In genomic region chr19:14342809-14343208, GRCh38 we compare ENCODE assay signal across 21 cellular contexts.
"Had no signal": no experiment of that assay in that cellular context is flagged by ENCODE, and none has a peak within 500 bp of the region (broad histone marks: within the 10 kb centered on the region; RNA-seq: fewer than 3 reads in every experiment).

No MANE protein-coding gene starts in this region.

- H3K79me2 ChIP-seq: hepatocyte had no signal

- H3K9me3 Mint-ChIP-seq: memory B cell; mesothelial cell of epicardium; natural killer cell treated with Interleukin-12 subunit alpha and Interleukin-12 subunit beta and Interleukin-15 and Interleukin-18, amount 100 ng/mL, for 72 hours; stimulated activated memory B cell treated with anti-CD40 and anti-IgM and Interleukin-4, amounts not matched to agents 10 μg/mL and 1 μg/mL and 100 μg/mL, for 72 hours; stimulated activated naive CD8-positive, alpha-beta T cell treated with anti-CD3 and anti-CD28 coated beads, Interleukin-15, Interleukin-2, amounts not matched to agents 100 ng/mL and 50 ng/mL, for 24 hours had no signal

- H3K4me1 Mint-ChIP-seq: mesothelial cell of epicardium had no signal

- H3K4me2 ChIP-seq: hepatocyte, neural progenitor cell had no signal

- H3K4me3 Mint-ChIP-seq: memory B cell; mesothelial cell of epicardium; natural killer cell treated with Interleukin-12 subunit alpha and Interleukin-12 subunit beta and Interleukin-15 and Interleukin-18, amount 100 ng/mL, for 72 hours; neural progenitor cell; stimulated activated memory B cell treated with anti-CD40 and anti-IgM and Interleukin-4, amounts not matched to agents 10 μg/mL and 1 μg/mL and 100 μg/mL, for 72 hours; stimulated activated naive CD8-positive, alpha-beta T cell treated with anti-CD3 and anti-CD28 coated beads, Interleukin-15, Interleukin-2, amounts not matched to agents 100 ng/mL and 50 ng/mL, for 24 hours had no signal

- H3K27ac ChIP-seq: hepatocyte, left ventricle myocardium inferior, lower lobe of right lung, neural progenitor cell, pancreas, tibial artery had no signal

- H3K36me3 Mint-ChIP-seq: memory B cell; mesothelial cell of epicardium; natural killer cell treated with Interleukin-12 subunit alpha and Interleukin-12 subunit beta and Interleukin-15 and Interleukin-18, amount 100 ng/mL, for 72 hours; neural progenitor cell; stimulated activated memory B cell treated with anti-CD40 and anti-IgM and Interleukin-4, amounts not matched to agents 10 μg/mL and 1 μg/mL and 100 μg/mL, for 72 hours had no signal

- H3K27me3 ChIP-seq: hepatocyte, neural progenitor cell, pancreas had no signal

- H3K9me3 ChIP-seq: left ventricle myocardium inferior, lower lobe of right lung, pancreas, tibial artery had no signal

- H3K4me3 ChIP-seq: hepatocyte, left ventricle myocardium inferior, lower lobe of right lung, neural progenitor cell, pancreas, tibial artery had no signal

- H3K27me3 Mint-ChIP-seq: memory B cell; natural killer cell treated with Interleukin-12 subunit alpha and Interleukin-12 subunit beta and Interleukin-15 and Interleukin-18, amount 100 ng/mL, for 72 hours; stimulated activated memory B cell treated with anti-CD40 and anti-IgM and Interleukin-4, amounts not matched to agents 10 μg/mL and 1 μg/mL and 100 μg/mL, for 72 hours; stimulated activated naive CD8-positive, alpha-beta T cell treated with anti-CD3 and anti-CD28 coated beads, Interleukin-15, Interleukin-2, amounts not matched to agents 100 ng/mL and 50 ng/mL, for 24 hours had no signal

- H3K4me1 ChIP-seq: left ventricle myocardium inferior, neural progenitor cell, pancreas had no signal

- H3K27ac Mint-ChIP-seq: memory B cell; mesothelial cell of epicardium; natural killer cell treated with Interleukin-12 subunit alpha and Interleukin-12 subunit beta and Interleukin-15 and Interleukin-18, amount 100 ng/mL, for 72 hours; neural progenitor cell; progenitor cell of endocrine pancreas; stimulated activated memory B cell treated with anti-CD40 and anti-IgM and Interleukin-4, amounts not matched to agents 10 μg/mL and 1 μg/mL and 100 μg/mL, for 72 hours; stimulated activated naive CD8-positive, alpha-beta T cell treated with anti-CD3 and anti-CD28 coated beads, Interleukin-15, Interleukin-2, amounts not matched to agents 100 ng/mL and 50 ng/mL, for 24 hours had no signal

- H2AFZ ChIP-seq: hepatocyte, neural progenitor cell had no signal

- H3K36me3 ChIP-seq: left ventricle myocardium inferior, lower lobe of right lung, neural progenitor cell, pancreas, tibial artery had no signal

- DNase-seq: dermis blood vessel endothelial cell; erythroblast; foreskin melanocyte; kidney; left cardiac atrium; left ventricle myocardium inferior; lower lobe of right lung; occipital lobe; pancreas; right cardiac atrium; stimulated activated CD4-positive, alpha-beta T cell treated with anti-CD3 and anti-CD28 coated beads, Interleukin-1b, Interleukin-23, amount 100 ng/mL, for 48 hours; stimulated activated CD4-positive, alpha-beta T cell treated with anti-CD3 and anti-CD28 coated beads, Interleukin-4, amount 100 ng/mL, for 24 hours; tibial artery had no signal

- H3K9ac ChIP-seq: neural progenitor cell had no signal
